23 cellular contexts compared by ENCODE assay signal in the genomic region with DNA sequence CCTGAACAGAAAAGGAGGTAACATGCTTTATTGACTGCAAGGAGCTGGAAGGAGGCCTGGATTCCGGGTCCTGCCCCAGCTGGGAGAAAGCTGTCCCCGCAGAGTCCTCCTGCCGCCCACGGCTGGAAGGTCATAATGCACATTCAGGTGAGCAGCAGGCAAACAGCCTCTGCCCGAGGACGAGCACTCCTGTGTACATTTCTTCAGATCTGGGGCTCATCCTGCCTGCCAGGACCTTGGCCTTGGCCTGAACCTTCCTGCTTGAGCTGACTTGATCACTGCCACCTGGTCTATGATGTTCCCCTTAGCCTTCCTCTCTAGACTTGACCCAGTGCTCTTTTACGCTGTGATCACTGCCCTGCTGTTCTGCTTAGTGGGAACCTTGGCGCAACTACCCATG.
"Had no signal": no experiment of that assay in that cellular context is flagged by ENCODE, and none has a peak within 500 bp of the region (broad histone marks: within the 10 kb centered on the region; RNA-seq: fewer than 3 reads in every experiment).

No MANE protein-coding gene starts in this region.

- H3K27ac Mint-ChIP-seq: IgD-negative memory B cell had no signal

- FAIRE-seq: K562, RCC 7860 had no signal

- H3K4me3 Mint-ChIP-seq: IgD-negative memory B cell had no signal

- H3K9me3 ChIP-seq: SJSA1 had no signal

- H3K27me3 ChIP-seq: SJSA1 had no signal

- H3K4me3 ChIP-seq: K562, SJSA1, SK-N-MC had no signal

- H3K27ac ChIP-seq: KMS-11, SJSA1, SK-N-MC had no signal

- H3K4me2 ChIP-seq: KMS-11 had no signal

- H3K9ac ChIP-seq: KMS-11 had no signal

- H3K36me3 ChIP-seq: SJSA1 had no signal

- H3K36me3 Mint-ChIP-seq: IgD-negative memory B cell had no signal

- DNase-seq: Kasumi-1, MM.1S, NCI-H1092 treated with DMSO at 0.1 percent for 48 hours, NCI-H1436, NCI-H187, NCI-H2029, NCI-H2081 treated with DMSO at 0.1 percent for 48 hours, NCI-H2171, NCI-H226, NCI-H446, NCI-H510A, NCI-H524 treated with DMSO at 0.1 percent for 48 hours, NCI-H69, NCI-H774, Right ventricle myocardium superior, RPMI8226, SIG-M5 had no signal
